15 cellular contexts compared by ENCODE assay signal in the genomic region with DNA sequence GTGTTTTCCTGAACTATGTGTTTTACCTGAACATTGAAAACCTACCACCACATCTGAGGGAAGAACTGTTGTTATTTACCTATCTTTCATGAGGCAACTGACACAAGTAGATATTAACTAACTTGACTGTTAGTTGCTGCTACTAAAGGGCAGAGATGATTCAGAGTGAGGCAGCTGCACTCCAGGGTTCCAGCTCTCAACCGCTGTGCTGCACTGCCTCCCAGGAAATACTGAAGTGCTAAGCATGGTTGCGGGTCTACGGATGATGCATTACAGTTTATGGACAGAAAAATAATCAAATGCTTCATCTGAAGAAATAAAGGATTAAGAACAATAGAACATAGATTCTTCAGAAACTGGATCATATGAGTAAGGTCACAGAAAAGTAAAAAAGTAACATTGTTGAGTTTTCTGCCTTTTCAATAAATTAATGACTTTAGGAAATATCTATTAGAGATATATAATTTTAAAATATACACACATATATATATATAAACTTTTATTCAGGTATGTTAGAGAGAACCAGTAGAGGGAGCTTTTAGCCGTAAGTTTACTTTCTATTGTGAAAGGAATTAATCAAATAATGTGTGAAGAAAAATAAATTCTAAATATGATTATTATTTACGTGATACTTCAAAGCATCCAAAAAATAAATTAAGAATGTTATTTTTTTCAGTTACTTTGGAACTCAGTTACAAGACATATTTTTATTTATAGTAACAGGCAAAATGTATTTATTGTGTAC.
DNase-seq lines count a peak whose midpoint lies in the region; ATAC-seq and TF ChIP-seq lines count a peak whose summit lies in the region.
"Had no signal": no experiment of that assay in that cellular context is flagged by ENCODE, and none has a peak within 500 bp of the region (broad histone marks: within the 10 kb centered on the region; RNA-seq: fewer than 3 reads in every experiment).

No MANE protein-coding gene starts in this region.

- TF ChIP-seq CTCF in fibroblast of pulmonary artery (IDR thresholded peaks at IDR 0.05; ENCODE audit: low read length, missing control alignments), result peak; percentile 22

- no peak overlapping the region for H3K27ac ChIP-seq in caudate nucleus (ENCODE audit: low read depth, low read length)
- H3K27ac ChIP-seq: HL-60, thoracic aorta had no signal

- ATAC-seq in HG03469 (IDR thresholded peaks at IDR 0.05; ENCODE audit: unreplicated experiment), result no peak
- ATAC-seq: T-cell had no signal

- no peak overlapping the region for H3K4me3 ChIP-seq in fibroblast of pulmonary artery (replicated peaks; ENCODE audit: low read depth, low read length)
- H3K4me3 ChIP-seq: thoracic aorta had no signal

- DNase-seq in A172 (ENCODE audit: low spot score), result peak; percentile 11
- peak; percentile 38 for DNase-seq in HT-29 (ENCODE audit: low spot score)
- peak; percentile 11 for DNase-seq in RPMI8226
- peak; percentile 13 for DNase-seq in fibroblast of pulmonary artery (ENCODE audit: low read depth)
- no peak for DNase-seq in caudate nucleus (lab: John Stamatoyannopoulos, UW)
- no peak for DNase-seq in T-helper 9 cell
- no peak for DNase-seq in activated CD8-positive, alpha-beta memory T cell treated with anti-CD3 and anti-CD28 coated beads, Interleukin-2, amount 50 U/mL, for 48 hours
- DNase-seq: activated CD4-positive, alpha-beta T cell treated with anti-CD3 and anti-CD28 coated beads for 1 hour; activated T-cell treated with anti-CD3 and anti-CD28 coated beads, Interleukin-2, amount 50 U/mL, for 1 hour; effector CD4-positive, alpha-beta T cell; NK-92 treated with Interleukin-12 subunit alpha and Interleukin-12 subunit beta, amount 100 ng/mL, for 24 hours; T-cell had no signal

Comparison
In these comparisons a context has a peak if more than half of its experiments do, and no peak if none do; other contexts are left out.
1. DNase-seq: peak in A172 (single experiment), HT-29 (single experiment), RPMI8226 (single experiment) and fibroblast of pulmonary artery (single experiment); none in caudate nucleus (0 of 61), T-helper 9 cell (single experiment) and activated CD8-positive, alpha-beta memory T cell treated with anti-CD3 and anti-CD28 coated beads, Interleukin-2, amount 50 U/mL, for 48 hours (single experiment).